12 cellular contexts compared by ENCODE assay signal in genomic region chr5:112479418-112479817, GRCh38.
DNase-seq lines count a peak whose midpoint lies in the region; ATAC-seq, FAIRE-seq and TF ChIP-seq lines count a peak whose summit lies in the region.
"Had no signal": no experiment of that assay in that cellular context is flagged by ENCODE, and none has a peak within 500 bp of the region (broad histone marks: within the 10 kb centered on the region; RNA-seq: fewer than 3 reads in every experiment).

No MANE protein-coding gene starts in this region.

- H3K27ac Mint-ChIP-seq in naive thymus-derived CD8-positive, alpha-beta T cell, result no peak overlapping the region
- H3K27ac Mint-ChIP-seq: activated naive CD8-positive, alpha-beta T cell treated with anti-CD3 and anti-CD28 coated beads, Interleukin-2, amount 10 ng/mL, durations not matched to agents 7 days and 5 days had no signal

- H3K4me3 ChIP-seq in AG10803 (ENCODE audit: low read length) (no peak overlapping the region), astrocyte of the spinal cord (ENCODE audit: low read depth, low read length) (no peak overlapping the region), right lobe of liver (no peak overlapping the region)
- H3K4me3 ChIP-seq: SJSA1 had no signal

- no peaks in the 10 kb centered on the region for H3K4me1 ChIP-seq in right lobe of liver
- H3K4me1 ChIP-seq: SJSA1 had no signal

- intact Hi-C loops in right lobe of liver (cut with DNase I), result no loop called here

- H3K27ac ChIP-seq in right lobe of liver, result no peak overlapping the region
- H3K27ac ChIP-seq: neutrophil, SJSA1 had no signal

- H3K4me3 Mint-ChIP-seq in naive thymus-derived CD8-positive, alpha-beta T cell, result no peak overlapping the region
- H3K4me3 Mint-ChIP-seq: activated naive CD8-positive, alpha-beta T cell treated with anti-CD3 and anti-CD28 coated beads, Interleukin-2, amount 10 ng/mL, durations not matched to agents 7 days and 5 days had no signal

- in situ Hi-C loops in astrocyte of the spinal cord (cut with HindIII; ENCODE audit: low sequenced_read_pairs), result no loop called here

- H3K27me3 Mint-ChIP-seq in naive thymus-derived CD8-positive, alpha-beta T cell, result peaks cover 2 to 21% (median 7%) of the 10 kb centered on the region in 5 donors

- TF ChIP-seq CTCF in AG10803 (conservative IDR thresholded peaks at IDR 0.05; ENCODE audit: low read length) (no peak), astrocyte of the spinal cord (IDR thresholded peaks at IDR 0.05; ENCODE audit: low read depth, low read length) (no peak), right lobe of liver (IDR thresholded peaks at IDR 0.05) (no peak)

- no peaks in the 10 kb centered on the region for H3K36me3 ChIP-seq in right lobe of liver
- H3K36me3 ChIP-seq: neutrophil, SJSA1 had no signal

- no peak for FAIRE-seq in H54 (lab: Jason Lieb, UNC)

- no peaks in the 10 kb centered on the region for H3K9me3 ChIP-seq in right lobe of liver
- H3K9me3 ChIP-seq: neutrophil, SJSA1 had no signal

- H3K4me1 Mint-ChIP-seq in naive thymus-derived CD8-positive, alpha-beta T cell, result no peaks in the 10 kb centered on the region
- H3K4me1 Mint-ChIP-seq: activated naive CD8-positive, alpha-beta T cell treated with anti-CD3 and anti-CD28 coated beads, Interleukin-2, amount 10 ng/mL, durations not matched to agents 7 days and 5 days had no signal

- DNase-seq in AG10803 (ENCODE audit: low read depth), result peak; percentile 35
- peak; percentile 45 for DNase-seq in astrocyte of the spinal cord (ENCODE audit: low read depth, low spot score)
- peak; percentile 58 for DNase-seq in iris pigment epithelial cell (ENCODE audit: low read depth)
- no peak for DNase-seq in H54 (ENCODE audit: insufficient read length, low spot score)
- DNase-seq in activated gamma-delta T cell treated with Interleukin-2 at 50 U/mL for 16 hours, result no peak
- no peak for DNase-seq in right lobe of liver
- DNase-seq in naive thymus-derived CD8-positive, alpha-beta T cell, result no peak
- DNase-seq: activated naive CD8-positive, alpha-beta T cell treated with anti-CD3 and anti-CD28 coated beads, Interleukin-2, amount 10 ng/mL, durations not matched to agents 7 days and 5 days; stimulated activated CD4-positive, alpha-beta T cell treated with anti-CD3 and anti-CD28 coated beads, Interleukin-4, amount 100 ng/mL, for 24 hours had no signal

- H3K36me3 Mint-ChIP-seq in naive thymus-derived CD8-positive, alpha-beta T cell, result no peaks in the 10 kb centered on the region
- H3K36me3 Mint-ChIP-seq: activated naive CD8-positive, alpha-beta T cell treated with anti-CD3 and anti-CD28 coated beads, Interleukin-2, amount 10 ng/mL, durations not matched to agents 7 days and 5 days had no signal

- H3K9me3 Mint-ChIP-seq in naive thymus-derived CD8-positive, alpha-beta T cell, result peaks cover 0 to 15% (median 3%) of the 10 kb centered on the region in 9 donors
- H3K9me3 Mint-ChIP-seq: activated naive CD8-positive, alpha-beta T cell treated with anti-CD3 and anti-CD28 coated beads, Interleukin-2, amount 10 ng/mL, durations not matched to agents 7 days and 5 days had no signal

- ATAC-seq in HG03378 (IDR thresholded peaks at IDR 0.05; ENCODE audit: unreplicated experiment) (peak; percentile 55), right lobe of liver (no peak)
- no peak for ATAC-seq in naive thymus-derived CD8-positive, alpha-beta T cell

- POLR2A ChIA-PET in naive thymus-derived CD8-positive, alpha-beta T cell (lab: Charles Lee), result no interaction called here

- no peak for TF ChIP-seq POLR2A in H54 (IDR thresholded peaks at IDR 0.05; ENCODE audit: low read depth, low read length)
- no peak for TF ChIP-seq POLR2A in right lobe of liver (IDR thresholded peaks at IDR 0.05)

- no peaks in the 10 kb centered on the region for H3K27me3 ChIP-seq in right lobe of liver
- H3K27me3 ChIP-seq: neutrophil, SJSA1 had no signal

- WGBS in right lobe of liver (ENCODE audit: insufficient coverage, low coverage, low lambda C conversion rate, missing lambda C conversion rate), result 57% methylated on average over 1 of the region's 1 CpG

Comparison
In these comparisons a context has a peak if more than half of its experiments do, and no peak if none do; other contexts are left out.
1. DNase-seq: peak in AG10803 (single experiment), astrocyte of the spinal cord (single experiment) and iris pigment epithelial cell (single experiment); none in H54 (single experiment), activated gamma-delta T cell treated with Interleukin-2 at 50 U/mL for 16 hours (single experiment), right lobe of liver (0 of 3) and naive thymus-derived CD8-positive, alpha-beta T cell (0 of 10).